ENCODE assay signal across 29 cellular contexts in genomic region chr16:4753227-4753626, GRCh38. TPM values are rescaled to one million over a fixed set of nuclear protein-coding genes. Genes with fewer than 3 reads are reported as not detected.
DNase-seq lines count a peak whose midpoint lies in the region; ATAC-seq, FAIRE-seq and TF ChIP-seq lines count a peak whose summit lies in the region.
"Had no signal": no experiment of that assay in that cellular context is flagged by ENCODE, and none has a peak within 500 bp of the region (broad histone marks: within the 10 kb centered on the region; RNA-seq: fewer than 3 reads in every experiment).

No MANE protein-coding gene starts in this region.

- TF ChIP-seq EP300 in HepG2 (IDR thresholded peaks at IDR 0.05; ENCODE audit: low read depth in 2 of 2, low read length in 2 of 2) (no peak), HepG2 (CRISPR knock-in tag; IDR thresholded peaks at IDR 0.05; ENCODE audit: borderline replicate concordance) (no peak), upper lobe of left lung (IDR thresholded peaks at IDR 0.05) (no peak)

- no peak for FAIRE-seq in HepG2 (lab: Jason Lieb, UNC)
- FAIRE-seq: A204.1, GM12878, GM12892, GM18507 had no signal

- intact Hi-C loops in HepG2 (cut with micrococcal nuclease; ENCODE audit: unreplicated experiment) (no loop called here), right lobe of liver (cut with DNase I) (no loop called here)

- H2AFZ ChIP-seq in HepG2 (ENCODE audit: low read length) = no peak overlapping the region

- no peak overlapping the region for H3K9ac ChIP-seq in HepG2 (ENCODE audit: insufficient read depth, low read depth, low read length)

- ATAC-seq in HepG2 (no peak), right lobe of liver (no peak), thoracic aorta (ENCODE audit: insufficient number of reproducible peaks, low FRiP score, low read depth) (peak; percentile 12), upper lobe of left lung (ENCODE audit: low FRiP score in 2 of 2) (no peak)
- ATAC-seq: GM12878 had no signal

- H3K27ac ChIP-seq in HepG2 (ENCODE audit: extremely low read length, insufficient read depth, low read length) (no peak overlapping the region), right lobe of liver (no peak overlapping the region), thoracic aorta (no peak overlapping the region), upper lobe of left lung (no peak overlapping the region)

- no peaks in the 10 kb centered on the region for H3K27me3 ChIP-seq in HepG2 (ENCODE audit: control insufficient read depth in 1 of 2, insufficient read depth in 2 of 2, low read length in 2 of 2)
- no peaks in the 10 kb centered on the region for H3K27me3 ChIP-seq in right lobe of liver
- H3K27me3 ChIP-seq in thoracic aorta (replicated peaks; ENCODE audit: insufficient read depth) = no peaks in the 10 kb centered on the region
- no peaks in the 10 kb centered on the region for H3K27me3 ChIP-seq in upper lobe of left lung
- H3K27me3 ChIP-seq: BE2C, BLaER1 had no signal

- H3K4me3 ChIP-seq in HepG2 (replicated peaks in 1 of 3; ENCODE audit: insufficient read depth in 1 of 3, low read depth in 2 of 3, low read length in 3 of 3) (no peak overlapping the region), right lobe of liver (no peak overlapping the region), thoracic aorta (no peak overlapping the region), upper lobe of left lung (no peak overlapping the region)
- H3K4me3 ChIP-seq: BLaER1, GM12878 had no signal

- TF ChIP-seq RAD21 in HepG2 (CRISPR knock-in tag; IDR thresholded peaks at IDR 0.05) = no peak

- whole genome bisulfite sequencing in HepG2 (ENCODE audit: low lambda C conversion rate) = 82% methylated on average over 11 of the region's 11 CpGs
- 44% methylated on average over 3 of the region's 11 CpGs for WGBS in right lobe of liver (ENCODE audit: insufficient coverage, low coverage, low lambda C conversion rate, missing lambda C conversion rate)
- WGBS in upper lobe of left lung, 2 donors = 91 to 94% methylated on average over 11 of the region's 11 CpGs

- BruUV-seq in HepG2 (replicated peaks; lab: Mats Ljungman, UMichigan) = no TSS peak

- in situ Hi-C loops in HepG2 (cut with HindIII; ENCODE audit: extremely low pct_ligation_motif_present, low pct_unique_long_range_greater_than_20kb) = no loop called here

- H3K36me3 ChIP-seq in HepG2 (replicated peaks in 1 of 2; ENCODE audit: control insufficient read depth in 1 of 2, insufficient read depth in 2 of 2, low read length in 2 of 2) = peaks cover 20 to 48% of the 10 kb centered on the region in 2 experiments
- peaks cover 0 to 34% (median 15%) of the 10 kb centered on the region in 4 donors for H3K36me3 ChIP-seq in right lobe of liver
- peaks cover 47% of the 10 kb centered on the region for H3K36me3 ChIP-seq in thoracic aorta
- H3K36me3 ChIP-seq in upper lobe of left lung = peaks cover 17 to 86% (median 64%) of the 10 kb centered on the region in 4 donors

- TF ChIP-seq CTCF in HepG2 (CRISPR knock-in tag; IDR thresholded peaks at IDR 0.05) = no peak
- no peak for TF ChIP-seq CTCF in right lobe of liver (IDR thresholded peaks at IDR 0.05)
- TF ChIP-seq CTCF in thoracic aorta (IDR thresholded peaks at IDR 0.05) = no peak
- no peak for TF ChIP-seq CTCF in upper lobe of left lung (IDR thresholded peaks at IDR 0.05)

- no peak for DNase-seq in HepG2 (ENCODE audit: low spot score)
- no peak for DNase-seq in right lobe of liver
- no peak for DNase-seq in thoracic aorta (ENCODE audit: low spot score)
- no peak for DNase-seq in upper lobe of left lung
- no peak for DNase-seq in stimulated activated CD4-positive, alpha-beta T cell treated with anti-CD3 and anti-CD28 coated beads, Interleukin-4, amount 100 ng/mL, for 1 hour
- DNase-seq: 8988T; ACHN; BE2C; C1 segment of cervical spinal cord; CD4-positive, alpha-beta memory T cell; CD4-positive, CD25-positive, alpha-beta regulatory T cell; CD8-positive, alpha-beta memory T cell; COR-L47; DMS 273 treated with DMSO at 0.1 percent for 48 hours; DMS153; DMS53; DND-41; EL; GDM1 had no signal

- TF ChIP-seq POLR2A in HepG2 (IDR thresholded peaks at IDR 0.05; ENCODE audit: insufficient read depth in 1 of 2, low read depth in 2 of 2, low read length in 2 of 2) (no peak), right lobe of liver (IDR thresholded peaks at IDR 0.05) (no peak), upper lobe of left lung (IDR thresholded peaks at IDR 0.05) (no peak)

- POLR2A ChIA-PET in HepG2 (lab: Yijun Ruan, JAX) = interaction anchor here (1.0 kb wide), 1 partner anchor 15 kb away, joined by 4 read pairs; no protein-coding TSS in a partner anchor

- H3K4me2 ChIP-seq in HepG2 (ENCODE audit: low read depth, low read length) = no peak overlapping the region

- no peaks in the 10 kb centered on the region for H3K4me1 ChIP-seq in HepG2 (ENCODE audit: insufficient read depth, low read length)
- H3K4me1 ChIP-seq in right lobe of liver = no peaks in the 10 kb centered on the region
- H3K4me1 ChIP-seq in thoracic aorta (ENCODE audit: control insufficient read depth in 1 of 2, low read depth in 2 of 2) = no peaks in the 10 kb centered on the region
- H3K4me1 ChIP-seq in upper lobe of left lung = no peaks in the 10 kb centered on the region
- H3K4me1 ChIP-seq: BE2C had no signal

- CTCF ChIA-PET in HepG2 (lab: Yijun Ruan, JAX; ENCODE audit: low intra/inter-chr PET ratio, low total read pairs) = no interaction called here

- H3K9me3 ChIP-seq in HepG2 (ENCODE audit: low read length) (no peaks in the 10 kb centered on the region; the same call in 1 of the 2 replicates), right lobe of liver (no peaks in the 10 kb centered on the region), thoracic aorta (no peaks in the 10 kb centered on the region), upper lobe of left lung (no peaks in the 10 kb centered on the region)
- H3K9me3 ChIP-seq: BE2C had no signal

- H4K20me1 ChIP-seq in HepG2 (ENCODE audit: insufficient read depth, low read length) = no peaks in the 10 kb centered on the region

- peaks cover 3% of the 10 kb centered on the region for H3K79me2 ChIP-seq in HepG2 (ENCODE audit: insufficient read depth, low read length)

RNA-seq across cellular contexts. Expression of gene ZNF500, which starts 13.7 kb away (rescaled TPM):
- total RNA-seq in HepG2 (2016; rRNA removed; fragmentation: Illumina TruSeq; extraction: Trizol) = 8.1 and 12.2 TPM in 2 replicates
- 1.6 and 1.9 TPM in 2 replicates for total RNA-seq in HepG2 (2016; cell fraction: cytosol; rRNA removed; fragmentation: Illumina TruSeq; extraction: Trizol; ENCODE audit: low read depth)
- total RNA-seq in HepG2 (2016; cell fraction: insoluble cytoplasmic fraction; rRNA removed; fragmentation: Illumina TruSeq; extraction: Trizol) = 8.1 and 12.2 TPM in 2 replicates
- 3.8 and 4.4 TPM in 2 replicates for total RNA-seq in HepG2 (2016; cell fraction: membrane; rRNA removed; fragmentation: Illumina TruSeq; extraction: Trizol)
- 9.6 and 15.9 TPM in 2 replicates for total RNA-seq in HepG2 (2016; cell fraction: nucleus; rRNA removed; fragmentation: Illumina TruSeq; extraction: Trizol)
- 6.1 and 7.4 TPM in 2 replicates for polyA plus RNA-seq in HepG2 (2011; rRNA removed)
- polyA plus RNA-seq in HepG2 (2011; cell fraction: cytosol; rRNA removed) = 3.0 and 4.9 TPM in 2 replicates
- polyA plus RNA-seq in HepG2 (2011; cell fraction: nucleus; rRNA removed) = 17.2 and 20.4 TPM in 2 replicates
- 3.2 and 3.5 TPM in 2 replicates for polyA plus RNA-seq in HepG2 (2012)
- 0.76 and 0.78 TPM in 2 replicates for polyA plus RNA-seq in HepG2 (2016; cell fraction: cytosol; fragmentation: Illumina TruSeq; extraction: Trizol; ENCODE audit: low read depth)
- polyA plus RNA-seq in HepG2 (2016; cell fraction: insoluble cytoplasmic fraction; fragmentation: Illumina TruSeq; extraction: Trizol; ENCODE audit: low read depth) = 5.1 and 5.9 TPM in 2 replicates
- 1.9 and 2.5 TPM in 2 replicates for polyA plus RNA-seq in HepG2 (2016; cell fraction: membrane; fragmentation: Illumina TruSeq; extraction: Trizol; ENCODE audit: low read depth)
- 19.3 and 24.8 TPM in 2 replicates for polyA plus RNA-seq in HepG2 (2016; cell fraction: nucleus; fragmentation: Illumina TruSeq; extraction: Trizol; ENCODE audit: insufficient read depth, low read depth)
- polyA minus RNA-seq in HepG2 (2011; rRNA and poly(A)+ RNA removed; ENCODE audit: low replicate concordance) = 17.1 and 19.6 TPM in 2 replicates
- polyA minus RNA-seq in HepG2 (2011; cell fraction: cytosol; rRNA and poly(A)+ RNA removed) = 2.6 and 3.3 TPM in 2 replicates
- polyA minus RNA-seq in HepG2 (2011; cell fraction: nucleus; rRNA and poly(A)+ RNA removed) = 11.8 and 12.1 TPM in 2 replicates
- 1 to 10 TPM; 4.5 to 6.6 (median 5.8) TPM for total RNA-seq in right lobe of liver
- 10 to 100 TPM in 1 of 2 donors, 1 to 10 TPM in 1; 6.1 to 21.2 TPM for total RNA-seq in thoracic aorta
- 10 to 100 TPM; 10.1 to 17.5 (median 13.2) TPM for total RNA-seq in upper lobe of left lung

RNA-seq across cellular contexts. Expression of gene DNAAF8, which starts 18.9 kb away (rescaled TPM):
- total RNA-seq in HepG2 (2016; rRNA removed; fragmentation: Illumina TruSeq; extraction: Trizol) = 0.38 and 0.44 TPM in 2 replicates
- total RNA-seq in HepG2 (2016; cell fraction: cytosol; rRNA removed; fragmentation: Illumina TruSeq; extraction: Trizol; ENCODE audit: low read depth) = 0.44 and 0.81 TPM in 2 replicates
- 0.15 TPM in 1 of 2 replicates, not detected in the other for total RNA-seq in HepG2 (2016; cell fraction: insoluble cytoplasmic fraction; rRNA removed; fragmentation: Illumina TruSeq; extraction: Trizol)
- 0.14 and 0.65 TPM in 2 replicates for total RNA-seq in HepG2 (2016; cell fraction: membrane; rRNA removed; fragmentation: Illumina TruSeq; extraction: Trizol)
- total RNA-seq in HepG2 (2016; cell fraction: nucleus; rRNA removed; fragmentation: Illumina TruSeq; extraction: Trizol) = 0.31 TPM in 1 of 2 replicates, not detected in the other
- polyA plus RNA-seq in HepG2 (2011; rRNA removed) = 0.27 TPM in 1 of 2 replicates, not detected in the other
- 0.03 and 0.16 TPM in 2 replicates for polyA plus RNA-seq in HepG2 (2011; cell fraction: cytosol; rRNA removed)
- polyA plus RNA-seq in HepG2 (2011; cell fraction: nucleus; rRNA removed) = not detected in 2 replicates
- 0.12 and 0.21 TPM in 2 replicates for polyA plus RNA-seq in HepG2 (2012)
- polyA plus RNA-seq in HepG2 (2016; cell fraction: cytosol; fragmentation: Illumina TruSeq; extraction: Trizol; ENCODE audit: low read depth) = 0.15 and 0.24 TPM in 2 replicates
- 0.34 and 0.57 TPM in 2 replicates for polyA plus RNA-seq in HepG2 (2016; cell fraction: insoluble cytoplasmic fraction; fragmentation: Illumina TruSeq; extraction: Trizol; ENCODE audit: low read depth)
- 0.17 and 0.40 TPM in 2 replicates for polyA plus RNA-seq in HepG2 (2016; cell fraction: membrane; fragmentation: Illumina TruSeq; extraction: Trizol; ENCODE audit: low read depth)
- not detected in 2 replicates for polyA plus RNA-seq in HepG2 (2016; cell fraction: nucleus; fragmentation: Illumina TruSeq; extraction: Trizol; ENCODE audit: insufficient read depth, low read depth)
- 0.70 TPM in 1 of 2 replicates, not detected in the other for polyA minus RNA-seq in HepG2 (2011; rRNA and poly(A)+ RNA removed; ENCODE audit: low replicate concordance)
- not detected in 2 replicates for polyA minus RNA-seq in HepG2 (2011; cell fraction: cytosol; rRNA and poly(A)+ RNA removed)
- polyA minus RNA-seq in HepG2 (2011; cell fraction: nucleus; rRNA and poly(A)+ RNA removed) = 0.50 TPM in 1 of 2 replicates, not detected in the other
- under 1 TPM in 5 of 6 experiments, not detected in 1; 0.12 to 0.92 (median 0.42) TPM for total RNA-seq in right lobe of liver
- not detected for total RNA-seq in thoracic aorta
- total RNA-seq in upper lobe of left lung = 10 to 100 TPM in 1 of 6 donors, 1 to 10 TPM in 5; 1.6 to 19.1 (median 4.3) TPM
- total RNA-seq: CD4-positive, CD25-positive, alpha-beta regulatory T cell; G401 had no signal

RNA-seq across cellular contexts. Expression of gene ANKS3, which starts 19.2 kb away (rescaled TPM):
- total RNA-seq in HepG2 (2016; rRNA removed; fragmentation: Illumina TruSeq; extraction: Trizol) (6.6 and 15.9 TPM in 2 replicates), right lobe of liver (10 to 100 TPM in 1 of 6 experiments, 1 to 10 TPM in 5; 4.7 to 10.7 (median 7.6) TPM), thoracic aorta (10 to 100 TPM; 29.8 to 41.8 TPM), upper lobe of left lung (10 to 100 TPM; 17.9 to 67.1 (median 20.0) TPM)
- total RNA-seq in HepG2 (2016; cell fraction: cytosol; rRNA removed; fragmentation: Illumina TruSeq; extraction: Trizol; ENCODE audit: low read depth) = 34.4 and 34.9 TPM in 2 replicates
- 6.2 and 13.8 TPM in 2 replicates for total RNA-seq in HepG2 (2016; cell fraction: insoluble cytoplasmic fraction; rRNA removed; fragmentation: Illumina TruSeq; extraction: Trizol)
- total RNA-seq in HepG2 (2016; cell fraction: membrane; rRNA removed; fragmentation: Illumina TruSeq; extraction: Trizol) = 29.2 and 30.9 TPM in 2 replicates
- 17.3 and 17.4 TPM in 2 replicates for total RNA-seq in HepG2 (2016; cell fraction: nucleus; rRNA removed; fragmentation: Illumina TruSeq; extraction: Trizol)
- polyA plus RNA-seq in HepG2 (2011; rRNA removed) = 11.4 and 14.4 TPM in 2 replicates
- polyA plus RNA-seq in HepG2 (2011; cell fraction: cytosol; rRNA removed) = 5.8 and 7.5 TPM in 2 replicates
- 58.0 and 68.7 TPM in 2 replicates for polyA plus RNA-seq in HepG2 (2011; cell fraction: nucleus; rRNA removed)
- polyA plus RNA-seq in HepG2 (2012) = 6.3 and 7.6 TPM in 2 replicates
- polyA plus RNA-seq in HepG2 (2016; cell fraction: cytosol; fragmentation: Illumina TruSeq; extraction: Trizol; ENCODE audit: low read depth) = 2.4 and 2.5 TPM in 2 replicates
- polyA plus RNA-seq in HepG2 (2016; cell fraction: insoluble cytoplasmic fraction; fragmentation: Illumina TruSeq; extraction: Trizol; ENCODE audit: low read depth) = 3.9 and 5.0 TPM in 2 replicates
- polyA plus RNA-seq in HepG2 (2016; cell fraction: membrane; fragmentation: Illumina TruSeq; extraction: Trizol; ENCODE audit: low read depth) = 3.0 and 4.2 TPM in 2 replicates
- 32.9 and 37.2 TPM in 2 replicates for polyA plus RNA-seq in HepG2 (2016; cell fraction: nucleus; fragmentation: Illumina TruSeq; extraction: Trizol; ENCODE audit: insufficient read depth, low read depth)
- 23.8 and 32.8 TPM in 2 replicates for polyA minus RNA-seq in HepG2 (2011; rRNA and poly(A)+ RNA removed; ENCODE audit: low replicate concordance)
- 3.9 and 4.8 TPM in 2 replicates for polyA minus RNA-seq in HepG2 (2011; cell fraction: cytosol; rRNA and poly(A)+ RNA removed)
- polyA minus RNA-seq in HepG2 (2011; cell fraction: nucleus; rRNA and poly(A)+ RNA removed) = 25.6 and 28.0 TPM in 2 replicates

RNA-seq across cellular contexts. Expression of gene SEPTIN12, which starts 34.9 kb away (rescaled TPM):
- total RNA-seq in HepG2 (2016; rRNA removed; fragmentation: Illumina TruSeq; extraction: Trizol) (0.22 TPM in 1 of 2 replicates, not detected in the other), right lobe of liver (not detected), thoracic aorta (not detected), upper lobe of left lung (not detected)
- not detected in 2 replicates for total RNA-seq in HepG2 (2016; cell fraction: cytosol; rRNA removed; fragmentation: Illumina TruSeq; extraction: Trizol; ENCODE audit: low read depth)
- not detected in 2 replicates for total RNA-seq in HepG2 (2016; cell fraction: insoluble cytoplasmic fraction; rRNA removed; fragmentation: Illumina TruSeq; extraction: Trizol)
- total RNA-seq in HepG2 (2016; cell fraction: membrane; rRNA removed; fragmentation: Illumina TruSeq; extraction: Trizol) = not detected in 2 replicates
- not detected in 2 replicates for total RNA-seq in HepG2 (2016; cell fraction: nucleus; rRNA removed; fragmentation: Illumina TruSeq; extraction: Trizol)
- polyA plus RNA-seq in HepG2 (2011; rRNA removed) = 0.31 TPM in 1 of 2 replicates, not detected in the other
- not detected in 2 replicates for polyA plus RNA-seq in HepG2 (2011; cell fraction: cytosol; rRNA removed)
- 0.29 and 0.43 TPM in 2 replicates for polyA plus RNA-seq in HepG2 (2011; cell fraction: nucleus; rRNA removed)
- polyA plus RNA-seq in HepG2 (2012) = 0.50 TPM in 1 of 2 replicates, not detected in the other
- polyA plus RNA-seq in HepG2 (2016; cell fraction: cytosol; fragmentation: Illumina TruSeq; extraction: Trizol; ENCODE audit: low read depth) = not detected in 2 replicates
- polyA plus RNA-seq in HepG2 (2016; cell fraction: insoluble cytoplasmic fraction; fragmentation: Illumina TruSeq; extraction: Trizol; ENCODE audit: low read depth) = not detected in 2 replicates
- polyA plus RNA-seq in HepG2 (2016; cell fraction: membrane; fragmentation: Illumina TruSeq; extraction: Trizol; ENCODE audit: low read depth) = not detected in 2 replicates
- polyA plus RNA-seq in HepG2 (2016; cell fraction: nucleus; fragmentation: Illumina TruSeq; extraction: Trizol; ENCODE audit: insufficient read depth, low read depth) = not detected in 2 replicates
- polyA minus RNA-seq in HepG2 (2011; rRNA and poly(A)+ RNA removed; ENCODE audit: low replicate concordance) = 0.89 TPM in 1 of 2 replicates, not detected in the other
- not detected in 2 replicates for polyA minus RNA-seq in HepG2 (2011; cell fraction: cytosol; rRNA and poly(A)+ RNA removed)
- polyA minus RNA-seq in HepG2 (2011; cell fraction: nucleus; rRNA and poly(A)+ RNA removed) = not detected in 2 replicates
- total RNA-seq: A673; CD4-positive, alpha-beta memory T cell; CD8-positive, alpha-beta memory T cell; Daoy; G401; GM12878 had no signal
- polyA plus RNA-seq: AG04450; CD14-positive monocyte; CD4-positive, alpha-beta memory T cell; CD4-positive, CD25-positive, alpha-beta regulatory T cell; CD8-positive, alpha-beta memory T cell; GM12878 had no signal

RNA-seq across cellular contexts. Expression of gene SMIM22, which starts 41.9 kb away (rescaled TPM):
- not detected in 2 replicates for total RNA-seq in HepG2 (2016; rRNA removed; fragmentation: Illumina TruSeq; extraction: Trizol)
- total RNA-seq in HepG2 (2016; cell fraction: cytosol; rRNA removed; fragmentation: Illumina TruSeq; extraction: Trizol; ENCODE audit: low read depth) = not detected in 2 replicates
- not detected in 2 replicates for total RNA-seq in HepG2 (2016; cell fraction: insoluble cytoplasmic fraction; rRNA removed; fragmentation: Illumina TruSeq; extraction: Trizol)
- total RNA-seq in HepG2 (2016; cell fraction: membrane; rRNA removed; fragmentation: Illumina TruSeq; extraction: Trizol) = not detected in 2 replicates
- total RNA-seq in HepG2 (2016; cell fraction: nucleus; rRNA removed; fragmentation: Illumina TruSeq; extraction: Trizol) = not detected in 2 replicates
- polyA plus RNA-seq in HepG2 (2011; rRNA removed) = not detected in 2 replicates
- polyA plus RNA-seq in HepG2 (2011; cell fraction: cytosol; rRNA removed) = not detected in 2 replicates
- polyA plus RNA-seq in HepG2 (2011; cell fraction: nucleus; rRNA removed) = not detected in 2 replicates
- polyA plus RNA-seq in HepG2 (2012) = 0.52 TPM in 1 of 2 replicates, not detected in the other
- polyA plus RNA-seq in HepG2 (2016; cell fraction: cytosol; fragmentation: Illumina TruSeq; extraction: Trizol; ENCODE audit: low read depth) = not detected in 2 replicates
- polyA plus RNA-seq in HepG2 (2016; cell fraction: insoluble cytoplasmic fraction; fragmentation: Illumina TruSeq; extraction: Trizol; ENCODE audit: low read depth) = not detected in 2 replicates
- not detected in 2 replicates for polyA plus RNA-seq in HepG2 (2016; cell fraction: membrane; fragmentation: Illumina TruSeq; extraction: Trizol; ENCODE audit: low read depth)
- polyA plus RNA-seq in HepG2 (2016; cell fraction: nucleus; fragmentation: Illumina TruSeq; extraction: Trizol; ENCODE audit: insufficient read depth, low read depth) = not detected in 2 replicates
- polyA minus RNA-seq in HepG2 (2011; rRNA and poly(A)+ RNA removed; ENCODE audit: low replicate concordance) = not detected in 2 replicates
- not detected in 2 replicates for polyA minus RNA-seq in HepG2 (2011; cell fraction: cytosol; rRNA and poly(A)+ RNA removed)
- polyA minus RNA-seq in HepG2 (2011; cell fraction: nucleus; rRNA and poly(A)+ RNA removed) = not detected in 2 replicates
- under 1 TPM in 2 of 6 experiments, not detected in 4; 0.44 to 0.95 TPM for total RNA-seq in right lobe of liver
- not detected for total RNA-seq in thoracic aorta
- 10 to 100 TPM in 5 of 6 donors, 1 to 10 TPM in 1; 5.2 to 71.0 (median 36.6) TPM for total RNA-seq in upper lobe of left lung
- total RNA-seq: A673; CD4-positive, alpha-beta memory T cell; CD4-positive, CD25-positive, alpha-beta regulatory T cell; CD8-positive, alpha-beta memory T cell; Daoy; G401; GM12878 had no signal
- polyA plus RNA-seq: AG04450; CD14-positive monocyte; CD4-positive, alpha-beta memory T cell; CD4-positive, CD25-positive, alpha-beta regulatory T cell; CD8-positive, alpha-beta memory T cell had no signal
